Comparison of ENCODE assay signal across 1 cellular context in genomic region chr9:70551391-70551790, GRCh38.
TF ChIP-seq lines count a peak whose summit lies in the region.

No MANE protein-coding gene starts in this region.

TF ChIP-seq in H1, 55 proteins besides CTCF, POLR2A, EP300 and RAD21 (continued from another document):
- TF ChIP-seq NRF1 (IDR thresholded peaks at IDR 0.05; ENCODE audit: low read depth, low read length), result no peak
- TF ChIP-seq CEBPB (IDR thresholded peaks at IDR 0.05; ENCODE audit: low read depth, low read length), result no peak
- TF ChIP-seq TCF12 (IDR thresholded peaks at IDR 0.05; ENCODE audit: low read depth, low read length), result no peak
- TF ChIP-seq RXRA (IDR thresholded peaks at IDR 0.05; ENCODE audit: insufficient read depth, low read depth, low read length), result no peak
- no peak for TF ChIP-seq PHF8 (conservative IDR thresholded peaks at IDR 0.05; ENCODE audit: low read depth, low read length)
- TF ChIP-seq CBX8 (IDR thresholded peaks at IDR 0.05; ENCODE audit: borderline replicate concordance, low read depth, low read length), result no peak
- no peak for TF ChIP-seq JUND (IDR thresholded peaks at IDR 0.05; ENCODE audit: low read length)
- TF ChIP-seq SIN3A (conservative IDR thresholded peaks at IDR 0.05 in 1 of 2, IDR thresholded peaks at IDR 0.05 in 1 of 2; ENCODE audit: low read depth in 1 of 2, low read length in 2 of 2), result no peak
